In the genomic region with DNA sequence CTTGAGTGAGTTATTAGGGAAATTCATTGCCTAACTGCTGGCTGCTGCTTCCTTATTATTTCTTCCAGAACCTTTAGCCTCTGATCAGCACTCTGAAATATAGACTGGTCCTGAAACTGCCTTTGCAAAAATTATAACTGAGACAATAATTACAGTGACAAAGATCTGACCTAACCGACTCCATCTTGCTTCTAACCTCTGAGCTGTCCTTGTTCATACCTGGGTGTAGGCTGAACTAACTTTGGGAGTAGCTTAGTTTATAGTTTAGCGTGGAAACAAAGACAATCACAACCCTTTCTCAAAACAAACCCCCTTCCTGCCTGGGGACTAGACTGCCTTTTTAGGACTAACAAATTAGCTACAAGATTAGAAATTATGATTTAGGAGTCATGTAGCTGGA, we compare ENCODE assay signal across 23 cellular contexts.
"Had no signal": no experiment of that assay in that cellular context is flagged by ENCODE, and none has a peak within 500 bp of the region (broad histone marks: within the 10 kb centered on the region; RNA-seq: fewer than 3 reads in every experiment).

No MANE protein-coding gene starts in this region.

- DNase-seq: activated CD4-positive, alpha-beta T cell treated with anti-CD3 and anti-CD28 coated beads, Interleukin-2, amount 10 ng/mL, durations not matched to agents 7 days and 5 days; activated CD4-positive, CD25-positive, alpha-beta regulatory T cell treated with anti-CD3 and anti-CD28 coated beads, Interleukin-2, amount 50 U/mL, for 72 hours; activated CD8-positive, alpha-beta memory T cell treated with anti-CD3 and anti-CD28 coated beads, Interleukin-2, amount 10 ng/mL, durations not matched to agents 7 days and 5 days; activated CD8-positive, alpha-beta T cell treated with anti-CD3 and anti-CD28 coated beads for 36 hours; activated gamma-delta T cell treated with Interleukin-2 at 50 U/mL for 16 hours; anterior cingulate cortex; caudate nucleus; effector CD4-positive, alpha-beta T cell; erythroblast; kidney; nephron progenitor cell; right cardiac atrium; stimulated activated CD4-positive, alpha-beta T cell treated with anti-CD3 and anti-CD28 coated beads, Interleukin-15, amount 100 ng/mL, for 24 hours; stomach; uterus; WERI-Rb-1 had no signal

- H3K36me3 ChIP-seq: stomach, suprapubic skin, tibial nerve, uterus, WERI-Rb-1 had no signal

- H3K9ac ChIP-seq: parathyroid adenoma had no signal

- H3K27me3 ChIP-seq: stomach, suprapubic skin, tibial nerve, uterus had no signal

- ATAC-seq: activated CD8-positive, alpha-beta memory T cell treated with anti-CD3 and anti-CD28 coated beads, Interleukin-2, amount 10 ng/mL, durations not matched to agents 7 days and 5 days; activated CD8-positive, alpha-beta T cell treated with anti-CD3 and anti-CD28 coated beads for 36 hours; left lobe of liver; right cardiac atrium; stimulated activated memory B cell treated with anti-CD40 and anti-IgM and Interleukin-4, amounts not matched to agents 10 μg/mL and 1 μg/mL and 100 μg/mL, for 72 hours had no signal

- H3K4me3 ChIP-seq: lung, skin epidermis, stomach, suprapubic skin, tibial nerve, uterus had no signal

- H3K79me2 ChIP-seq: parathyroid adenoma had no signal

- H3K4me1 ChIP-seq: parathyroid adenoma, suprapubic skin, uterus had no signal

- H3K9me3 ChIP-seq: stomach, suprapubic skin, tibial nerve, uterus had no signal

- H3K27ac ChIP-seq: parathyroid adenoma, skin epidermis, stomach, suprapubic skin, tibial nerve, uterus, WERI-Rb-1 had no signal

- H2AFZ ChIP-seq: parathyroid adenoma had no signal
